Comparison of ENCODE assay signal across 28 cellular contexts in the genomic region with DNA sequence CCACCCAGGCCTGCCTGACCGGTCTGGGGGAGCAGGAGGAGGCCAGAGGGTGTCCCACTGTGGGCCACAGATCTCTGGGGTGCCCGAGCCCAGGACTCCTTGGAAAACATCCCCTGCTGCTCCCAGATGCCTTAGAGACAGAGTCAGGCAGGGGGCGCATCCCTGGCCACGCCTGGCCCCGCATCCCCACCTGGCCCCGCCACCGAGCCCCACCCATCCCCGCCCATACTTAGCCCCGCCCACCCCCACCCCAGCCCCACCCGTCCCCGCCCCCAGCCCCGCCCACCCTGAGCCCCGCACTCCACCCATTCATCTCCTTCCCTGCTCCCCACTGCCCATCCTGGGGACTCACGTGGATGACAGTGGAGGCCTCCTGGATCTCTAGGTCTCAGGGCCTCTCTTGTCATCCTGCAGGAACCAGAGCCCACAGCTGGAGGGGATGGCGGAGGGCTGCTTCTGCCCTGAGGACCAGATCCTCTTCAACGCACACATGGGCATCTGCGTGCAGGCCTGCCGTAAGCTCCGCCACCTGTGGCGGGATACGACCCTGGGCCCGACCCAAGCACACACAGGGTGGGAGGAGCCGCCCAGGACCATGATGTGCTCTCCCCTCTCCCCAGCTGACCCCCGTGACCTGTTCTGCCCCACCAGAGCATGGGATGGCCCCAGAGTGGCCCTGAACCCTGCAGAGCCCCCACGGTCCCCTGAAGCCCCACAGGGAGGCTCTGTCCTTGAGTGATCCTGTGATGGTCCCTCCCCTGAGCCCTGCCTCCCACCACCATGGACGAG. TPM values are rescaled to one million over a fixed set of nuclear protein-coding genes. Genes with fewer than 3 reads are reported as not detected.
DNase-seq lines count a peak whose midpoint lies in the region; ATAC-seq, FAIRE-seq and TF ChIP-seq lines count a peak whose summit lies in the region.
"Had no signal": no experiment of that assay in that cellular context is flagged by ENCODE, and none has a peak within 500 bp of the region (broad histone marks: within the 10 kb centered on the region; RNA-seq: fewer than 3 reads in every experiment).

No MANE protein-coding gene starts in this region.

- no peaks in the 10 kb centered on the region for H4K20me1 ChIP-seq in H9 (ENCODE audit: control insufficient read depth, insufficient read depth, insufficient read length)
- H4K20me1 ChIP-seq in K562 (replicated peaks; ENCODE audit: control insufficient read depth, insufficient read depth, low read length) = no peaks in the 10 kb centered on the region; the same call in 1 of the 2 replicates

- in situ Hi-C loops in K562 (cut with MboI) = no loop called here

- intact Hi-C loops in Right ventricle myocardium inferior (cut with DNase I) = no loop called here
- intact Hi-C loops in Right ventricle myocardium superior (cut with DNase I) = no loop called here
- intact Hi-C loops in K562 (cut with micrococcal nuclease) = no loop called here
- intact Hi-C loops in posterior cingulate gyrus (cut with DNase I) = no loop called here

- no peaks in the 10 kb centered on the region for H3K23me2 ChIP-seq in H9 (ENCODE audit: insufficient read length, low read depth, low read length, poor library complexity, severe bottlenecking)

- TF ChIP-seq POLR2A in K562 (conservative IDR thresholded peaks at IDR 0.05) = no peak
- no peak for TF ChIP-seq POLR2A in suprapubic skin (IDR thresholded peaks at IDR 0.05)

- H3K4ac ChIP-seq in H9 (ENCODE audit: low read depth, low read length) (no peak overlapping the region), mesendoderm (ENCODE audit: low read depth, low read length) (no peak overlapping the region)

- H3K9me3 ChIP-seq in H9 (ENCODE audit: control insufficient read depth, low read depth, low read length) (peaks cover 4% of the 10 kb centered on the region), K562 (replicated peaks; ENCODE audit: control insufficient read depth, insufficient read depth, low read depth, low read length) (no peaks in the 10 kb centered on the region), suprapubic skin (no peaks in the 10 kb centered on the region)
- H3K9me3 ChIP-seq: HAP-1, MG63 had no signal

- H4K8ac ChIP-seq in H9 (replicated peaks; ENCODE audit: insufficient read length, low read depth, low read length) (no peak overlapping the region), mesendoderm (ENCODE audit: low read depth, low read length) (no peak overlapping the region)

- H3K79me1 ChIP-seq in H9 (ENCODE audit: insufficient read depth, low read depth, low read length, poor library complexity, severe bottlenecking) (no peaks in the 10 kb centered on the region), mesendoderm (ENCODE audit: low read length) (no peaks in the 10 kb centered on the region)

- POLR2A ChIA-PET in K562 (lab: Yijun Ruan, JAX) = no interaction called here

- no peak overlapping the region for H4K91ac ChIP-seq in H9 (ENCODE audit: insufficient read length, low read depth, low read length)

- peaks cover 0 to 6% (median 5%) of the 10 kb centered on the region in 3 experiments; a peak in 4 of 7 replicates for H3K36me3 Mint-ChIP-seq in H9 (ENCODE audit: insufficient read depth in 1 of 3, low read depth in 3 of 3)
- H3K36me3 Mint-ChIP-seq: CD8-positive, alpha-beta T cell had no signal

- H3K9me1 ChIP-seq in K562 (ENCODE audit: control insufficient read depth, insufficient read depth, low read length) = peaks cover 4% of the 10 kb centered on the region

- H3K4me3 Mint-ChIP-seq in H9 = no peak overlapping the region
- H3K4me3 Mint-ChIP-seq: CD8-positive, alpha-beta T cell; T-helper 1 cell treated with Interleukin-12 subunit alpha and Interleukin-12 subunit beta and Interleukin-4 antibody, amounts not matched to agents 30 μg/mL and 1 μg/mL, for 36 hours had no signal

- no peak overlapping the region for H3K27ac Mint-ChIP-seq in H9
- H3K27ac Mint-ChIP-seq: CD8-positive, alpha-beta T cell; T-helper 1 cell treated with Interleukin-12 subunit alpha and Interleukin-12 subunit beta and Interleukin-4 antibody, amounts not matched to agents 30 μg/mL and 1 μg/mL, for 36 hours had no signal

- TF ChIP-seq CTCF in H9 (conservative IDR thresholded peaks at IDR 0.05) (no peak), K562 (IDR thresholded peaks at IDR 0.05 in 2 of 3, conservative IDR thresholded peaks at IDR 0.05 in 1 of 3; ENCODE audit: insufficient read depth in 2 of 3, low read depth in 1 of 3, low read length in 3 of 3) (no peak), suprapubic skin (IDR thresholded peaks at IDR 0.05) (no peak)

- H3K9me3 Mint-ChIP-seq in H9 = peaks cover 13% of the 10 kb centered on the region in 2 experiments
- H3K9me3 Mint-ChIP-seq: CD8-positive, alpha-beta T cell had no signal

- no peak overlapping the region for H3K27ac ChIP-seq in H9 (ENCODE audit: insufficient read length, low read depth, low read length)
- no peak overlapping the region for H3K27ac ChIP-seq in K562 (ENCODE audit: extremely low read depth, low read depth, low read length)
- H3K27ac ChIP-seq in mesendoderm (ENCODE audit: low read depth, low read length) = no peak overlapping the region
- H3K27ac ChIP-seq in suprapubic skin = no peak overlapping the region
- H3K27ac ChIP-seq: A549, C4-2B, PC-9 had no signal

- WGBS in H9 (ENCODE audit: extremely low coverage, insufficient read length, low lambda C conversion rate) = no CpG with 5 or more reads among the region's 26 CpGs
- WGBS in K562 (ENCODE audit: insufficient coverage, low coverage, missing lambda C conversion rate) = 29% methylated on average over 11 of the region's 26 CpGs
- no CpG with 5 or more reads among the region's 26 CpGs for WGBS in mesendoderm (ENCODE audit: extremely low coverage, insufficient coverage, low lambda C conversion rate)
- 68% methylated on average over 3 of the region's 26 CpGs for WGBS in suprapubic skin

- H2BK20ac ChIP-seq in H9 (ENCODE audit: low read depth, low read length, poor library complexity, severe bottlenecking) = no peak overlapping the region

- TF ChIP-seq EP300 in K562 (IDR thresholded peaks at IDR 0.05; ENCODE audit: low read length) (no peak), suprapubic skin (IDR thresholded peaks at IDR 0.05) (no peak)

- H2BK120ac ChIP-seq in H9 (ENCODE audit: low read depth, low read length, poor library complexity, severe bottlenecking) (no peak overlapping the region), mesendoderm (ENCODE audit: low read depth, low read length) (no peak overlapping the region)

- H3K36me3 ChIP-seq in K562 (ENCODE audit: control insufficient read depth, insufficient read depth, low read length) = no peaks in the 10 kb centered on the region
- no peaks in the 10 kb centered on the region for H3K36me3 ChIP-seq in mesendoderm (ENCODE audit: control insufficient read depth, insufficient read depth, low read length)
- no peaks in the 10 kb centered on the region for H3K36me3 ChIP-seq in suprapubic skin
- H3K36me3 ChIP-seq: HAP-1, MG63 had no signal

- H3K9ac ChIP-seq in H9 (ENCODE audit: extremely low read depth, insufficient read length, low read length) (no peak overlapping the region), K562 (ENCODE audit: insufficient read depth in 1 of 2, low read depth in 2 of 2, low read length in 2 of 2) (no peak overlapping the region), mesendoderm (ENCODE audit: low read length) (no peak overlapping the region)

- BruUV-seq in K562 (replicated peaks; lab: Mats Ljungman, UMichigan) = no TSS peak

- H3K18ac ChIP-seq in H9 (ENCODE audit: insufficient read length, low read depth, low read length) (no peak overlapping the region), mesendoderm (ENCODE audit: low read length) (no peak overlapping the region)

- ATAC-seq in Right ventricle myocardium inferior (no peak), Right ventricle myocardium superior (ENCODE audit: poor library complexity) (no peak), K562 (peak; percentile 14; the same call in 2 of the 3 replicates)
- ATAC-seq: A549; CD8-positive, alpha-beta T cell had no signal

- no peak overlapping the region for H2AFZ ChIP-seq in H9 (ENCODE audit: low read length)
- no peak overlapping the region for H2AFZ ChIP-seq in K562 (ENCODE audit: low read depth, low read length)
- H2AFZ ChIP-seq: PC-9 had no signal

- H3K4me2 ChIP-seq in H9 (ENCODE audit: insufficient read depth, insufficient read length, low read length) = no peak overlapping the region
- H3K4me2 ChIP-seq in K562 (ENCODE audit: insufficient read depth, low read length) = no peak overlapping the region
- no peak overlapping the region for H3K4me2 ChIP-seq in mesendoderm (ENCODE audit: low read length)
- H3K4me2 ChIP-seq: A549, PC-9 had no signal

- no peak overlapping the region for H2BK5ac ChIP-seq in H9 (ENCODE audit: insufficient read length, low read length)
- no peak overlapping the region for H2BK5ac ChIP-seq in mesendoderm (ENCODE audit: low read length)

- no peak for FAIRE-seq in K562 (lab: Jason Lieb, UNC)
- FAIRE-seq: A549, GM12892 had no signal

- H3K14ac ChIP-seq in H9 (ENCODE audit: insufficient read depth, low read length) = no peak overlapping the region

- H3K4me3 ChIP-seq in K562 = no peak overlapping the region
- H3K4me3 ChIP-seq in mesendoderm (ENCODE audit: low read length) = no peak overlapping the region
- H3K4me3 ChIP-seq in suprapubic skin = no peak overlapping the region
- H3K4me3 ChIP-seq: A549, HAP-1, MG63, PC-9 had no signal

- peak; percentile 42 for DNase-seq in Right ventricle myocardium inferior (ENCODE audit: missing footprints)
- DNase-seq in Right ventricle myocardium superior = no peak
- DNase-seq in H9 = peak; percentile 59
- peak in 3 of 4 experiments; percentile 84 to 93 (median 92) for DNase-seq in K562 (ENCODE audit: extremely low read depth in 1 of 4, low spot score in 3 of 4)
- peak; percentile 77 for DNase-seq in iPS-NIHi7 (ENCODE audit: extremely low spot score)
- DNase-seq in mesendoderm = no peak
- DNase-seq in posterior cingulate gyrus = no peak
- DNase-seq in suprapubic skin (ENCODE audit: low spot score in 2 of 2) = no peak
- DNase-seq: AML-193; CD8-positive, alpha-beta T cell; DMS153; DND-41; KG1; MG63; NCI-H1105 treated with DMSO at 0.1 percent for 48 hours; NCI-H2029 treated with DMSO at 0.1 percent for 48 hours; NCI-H2227 treated with DMSO at 0.1 percent for 48 hours; NCI-H510A treated with DMSO at 0.1 percent for 48 hours; NK-92 treated with Interleukin-12 subunit alpha and Interleukin-12 subunit beta, amount 100 ng/mL, for 24 hours; PC-9; RPMI8226; SHP77 treated with DMSO at 0.1 percent for 48 hours; SW 1271 had no signal

- no peak overlapping the region for H3K56ac ChIP-seq in H9 (ENCODE audit: insufficient read length, low read depth, low read length)
- no peak overlapping the region for H3K56ac ChIP-seq in mesendoderm (ENCODE audit: low read length)

- H3K27me3 Mint-ChIP-seq in H9 (ENCODE audit: low read depth) = peaks cover 13% of the 10 kb centered on the region

- no peak overlapping the region for H3K23ac ChIP-seq in H9 (ENCODE audit: insufficient read length, low read depth, low read length)
- H3K23ac ChIP-seq in mesendoderm (ENCODE audit: low read length) = no peak overlapping the region

- H3K79me2 ChIP-seq in H9 (ENCODE audit: insufficient read depth, low read length) = no peaks in the 10 kb centered on the region
- no peaks in the 10 kb centered on the region for H3K79me2 ChIP-seq in K562 (ENCODE audit: control insufficient read depth, insufficient read depth, low read length)
- H3K79me2 ChIP-seq in mesendoderm (ENCODE audit: control insufficient read depth, insufficient read depth, low read length) = no peaks in the 10 kb centered on the region

- H3K27me3 ChIP-seq in H9 (ENCODE audit: insufficient read depth, low read length) (no peaks in the 10 kb centered on the region), K562 (ENCODE audit: control insufficient read depth in 2 of 2, insufficient read depth in 2 of 2, low read length in 2 of 2) (peaks cover 0 to 13% of the 10 kb centered on the region in 2 experiments; a peak in 2 of 5 replicates), mesendoderm (ENCODE audit: insufficient read depth, low read length, poor library complexity) (no peaks in the 10 kb centered on the region), suprapubic skin (no peaks in the 10 kb centered on the region)

- no peak for TF ChIP-seq RAD21 in K562 (CRISPR knock-in tag; conservative IDR thresholded peaks at IDR 0.05 in 1 of 2, IDR thresholded peaks at IDR 0.05 in 1 of 2)

- no peak overlapping the region for H3T11ph ChIP-seq in H9 (ENCODE audit: low read length)

- no peak overlapping the region for H2BK12ac ChIP-seq in H9 (ENCODE audit: insufficient read length, low read depth, low read length)

- H4K5ac ChIP-seq in H9 (ENCODE audit: insufficient read length, low read depth, low read length) = no peak overlapping the region
- no peak overlapping the region for H4K5ac ChIP-seq in mesendoderm (ENCODE audit: low read length)

- H3K4me1 Mint-ChIP-seq in H9 = peaks cover 0 to 5% of the 10 kb centered on the region in 2 experiments; a peak in 2 of 4 replicates

- H2AK5ac ChIP-seq in H9 (ENCODE audit: insufficient read length, low read length) (no peak overlapping the region), mesendoderm (ENCODE audit: low read length) (no peak overlapping the region)

- CTCF ChIA-PET in K562 (lab: Yijun Ruan, JAX; ENCODE audit: low intra/inter-chr PET ratio) = no interaction called here

- H2BK15ac ChIP-seq in H9 (ENCODE audit: low read depth, low read length) = no peak overlapping the region
- H2BK15ac ChIP-seq in mesendoderm (replicated peaks; ENCODE audit: low read depth) = no peak overlapping the region

- no peaks in the 10 kb centered on the region for H3K4me1 ChIP-seq in H9 (ENCODE audit: insufficient read depth, low read length)
- H3K4me1 ChIP-seq in K562 (replicated peaks in 1 of 2; ENCODE audit: control insufficient read depth in 2 of 2, insufficient read depth in 2 of 2, low read length in 2 of 2) = peaks cover 0 to 51% of the 10 kb centered on the region in 2 experiments; a peak in 3 of 5 replicates
- H3K4me1 ChIP-seq in mesendoderm (ENCODE audit: control insufficient read depth, low read depth, low read length) = no peaks in the 10 kb centered on the region
- no peaks in the 10 kb centered on the region for H3K4me1 ChIP-seq in suprapubic skin
- H3K4me1 ChIP-seq: HAP-1 had no signal

RNA-seq across cellular contexts. Expression of gene MUC5B, which starts 33.6 kb away (rescaled TPM):
- total RNA-seq in Right ventricle myocardium inferior (not detected), Right ventricle myocardium superior (not detected), H9 (2021) (0.02 TPM in 1 of 2 replicates, not detected in the other), K562 (2014; rRNA removed) (0.04 TPM in 1 of 2 replicates, not detected in the other), K562 (2014; rRNA removed; fragmentation: Illumina TruSeq; extraction: Trizol) (not detected in 2 replicates), K562 (2015; rRNA removed; fragmentation: Illumina TruSeq; extraction: Trizol) (not detected in 2 replicates), K562 (2021) (0.95 and 1.2 TPM in 2 replicates), suprapubic skin (under 1 TPM; 0.08 to 0.34 (median 0.13) TPM)
- not detected in 2 replicates for total RNA-seq in K562 (2011; cell fraction: chromatin; rRNA removed; ENCODE audit: low replicate concordance)
- total RNA-seq in K562 (2011; cell fraction: nucleolus; rRNA removed) = not detected in 2 replicates
- total RNA-seq in K562 (2011; cell fraction: nucleoplasm; rRNA removed) = not detected in 2 replicates
- polyA plus RNA-seq in K562 (2011; rRNA removed) (under 0.01 TPM in 1 of 2 replicates, not detected in the other), K562 (2014; fragmentation: Illumina TruSeq; extraction: Trizol) (0.01 TPM in 1 of 2 replicates, not detected in the other), K562 (2014; fragmentation: Nextera tagmentation; extraction: Ambion mirVana) (not detected), K562 (2014; rRNA removed) (0.04 TPM in 1 of 2 replicates, not detected in the other)
- polyA plus RNA-seq in K562 (2011; cell fraction: cytosol; rRNA removed) = 0.01 TPM in 2 replicates
- not detected in 2 replicates for polyA plus RNA-seq in K562 (2011; cell fraction: nucleus; rRNA removed)
- polyA plus RNA-seq in K562 (2012) = 0.03 TPM in 2 replicates
- polyA minus RNA-seq in K562 (2011; rRNA and poly(A)+ RNA removed) = not detected in 2 replicates
- not detected in 2 replicates for polyA minus RNA-seq in K562 (2011; cell fraction: cytosol; rRNA and poly(A)+ RNA removed)
- under 0.01 TPM in 1 of 2 replicates, not detected in the other for polyA minus RNA-seq in K562 (2011; cell fraction: nucleus; rRNA and poly(A)+ RNA removed)
- polyA plus RNA-seq in mesendoderm (2013, experiment 1 of 2) = under 0.01 TPM
- polyA plus RNA-seq in mesendoderm (2013, experiment 2 of 2) = under 0.01 TPM
- total RNA-seq: CD8-positive, alpha-beta T cell had no signal

RNA-seq across cellular contexts. Expression of gene TOLLIP, which starts 53.0 kb away (rescaled TPM):
- total RNA-seq in Right ventricle myocardium inferior (46.8 TPM), Right ventricle myocardium superior (49.9 TPM), H9 (2021) (32.3 and 32.4 TPM in 2 replicates), K562 (2014; rRNA removed) (16.0 and 23.0 TPM in 2 replicates), K562 (2014; rRNA removed; fragmentation: Illumina TruSeq; extraction: Trizol) (1.9 and 2.3 TPM in 2 replicates), K562 (2015; rRNA removed; fragmentation: Illumina TruSeq; extraction: Trizol) (6.9 and 7.1 TPM in 2 replicates), K562 (2021) (22.8 and 25.4 TPM in 2 replicates), suprapubic skin (100 to 1,000 TPM in 2 of 4 donors, 10 to 100 TPM in 2; 96.6 to 105 (median 100) TPM)
- total RNA-seq in K562 (2011; cell fraction: chromatin; rRNA removed; ENCODE audit: low replicate concordance) = 28.7 and 53.4 TPM in 2 replicates
- 24.0 and 26.7 TPM in 2 replicates for total RNA-seq in K562 (2011; cell fraction: nucleolus; rRNA removed)
- total RNA-seq in K562 (2011; cell fraction: nucleoplasm; rRNA removed) = 23.5 and 24.4 TPM in 2 replicates
- polyA plus RNA-seq in K562 (2011; rRNA removed) (13.5 and 16.4 TPM in 2 replicates), K562 (2014; fragmentation: Illumina TruSeq; extraction: Trizol) (4.9 and 13.1 TPM in 2 replicates), K562 (2014; fragmentation: Nextera tagmentation; extraction: Ambion mirVana) (under 1 TPM; 0.23 to 0.41 TPM), K562 (2014; rRNA removed) (13.3 and 15.4 TPM in 2 replicates)
- polyA plus RNA-seq in K562 (2011; cell fraction: cytosol; rRNA removed) = 15.0 and 35.2 TPM in 2 replicates
- 21.5 and 35.3 TPM in 2 replicates for polyA plus RNA-seq in K562 (2011; cell fraction: nucleus; rRNA removed)
- 20.3 and 28.2 TPM in 2 replicates for polyA plus RNA-seq in K562 (2012)
- 6.0 and 11.6 TPM in 2 replicates for polyA minus RNA-seq in K562 (2011; rRNA and poly(A)+ RNA removed)
- polyA minus RNA-seq in K562 (2011; cell fraction: cytosol; rRNA and poly(A)+ RNA removed) = 10.5 and 28.4 TPM in 2 replicates
- 9.6 and 13.5 TPM in 2 replicates for polyA minus RNA-seq in K562 (2011; cell fraction: nucleus; rRNA and poly(A)+ RNA removed)
- polyA plus RNA-seq in mesendoderm (2013, experiment 1 of 2) = 11.2 TPM
- 10.9 TPM for polyA plus RNA-seq in mesendoderm (2013, experiment 2 of 2)

Comparison
In these comparisons a context has a peak if more than half of its experiments do, and no peak if none do; other contexts are left out.
1. DNase-seq: peak in Right ventricle myocardium inferior (single experiment), H9 (single experiment), K562 (3 of 4) and iPS-NIHi7 (single experiment); none in Right ventricle myocardium superior (single experiment), mesendoderm (single experiment), posterior cingulate gyrus (0 of 10) and suprapubic skin (0 of 2).